In genomic region chr1:118136511-118136937, GRCh38 we compare ENCODE assay signal across 8 cellular contexts. TPM values are rescaled to one million over a fixed set of nuclear protein-coding genes. Genes with fewer than 3 reads are reported as not detected.
A peak's percentile ranks its signal among the peaks of the same experiment; 100 is the strongest.
DNase-seq lines count a peak whose midpoint lies in the region; ATAC-seq and TF ChIP-seq lines count a peak whose summit lies in the region.

No MANE protein-coding gene starts in this region.

- CTCF ChIA-PET in T-cell (lab: Charles Lee), result no interaction called here

- no peak overlapping the region for H3K4me3 Mint-ChIP-seq in T-cell

- H3K4me3 ChIP-seq in epithelial cell of esophagus (ENCODE audit: low read length), result no peak overlapping the region

- H3K9me3 Mint-ChIP-seq in T-cell, result peaks cover 0 to 13% (median 0%) of the 10 kb centered on the region in 3 donors

- no peaks in the 10 kb centered on the region for H3K36me3 Mint-ChIP-seq in T-cell

- no peak for TF ChIP-seq CTCF in epithelial cell of esophagus (IDR thresholded peaks at IDR 0.05; ENCODE audit: insufficient read depth, low read depth, low read length, missing control alignments)

- POLR2A ChIA-PET in T-cell (lab: Charles Lee), result no interaction called here

- DNase-seq in GM03348 (ENCODE audit: low spot score), result peak; percentile 71
- peak; percentile 83 for DNase-seq in epithelial cell of esophagus (ENCODE audit: low read depth)
- DNase-seq in stimulated activated CD8-positive, alpha-beta memory T cell treated with anti-CD3 and anti-CD28 coated beads, Interleukin-4, amount 100 ng/mL, for 48 hours, result peak; percentile 38
- DNase-seq in mucosa of gallbladder (ENCODE audit: low spot score), result no peak
- DNase-seq in T-cell, result no peak
- DNase-seq in NCI-H2107 (lab: John Stamatoyannopoulos, UW), result no peak

- peaks cover 0 to 3% (median 0%) of the 10 kb centered on the region in 3 donors for H3K4me1 Mint-ChIP-seq in T-cell

- peaks cover 7 to 34% of the 10 kb centered on the region in 2 donors for H3K27me3 Mint-ChIP-seq in T-cell

- no peak overlapping the region for H3K27ac Mint-ChIP-seq in T-cell

- ATAC-seq in GM21360 (IDR thresholded peaks at IDR 0.05; ENCODE audit: unreplicated experiment) (peak; percentile 100), HG03460 (IDR thresholded peaks at IDR 0.05; ENCODE audit: unreplicated experiment) (peak; percentile 100), T-cell (replicated peaks in 1 of 4) (no peak)

RNA-seq across cellular contexts. Expression of gene SPAG17, which starts 48.5 kb away (rescaled TPM):
- total RNA-seq in mucosa of gallbladder (2.7 TPM), T-cell (not detected)

Comparison
In these comparisons a context has a peak if more than half of its experiments do, and no peak if none do; other contexts are left out.
1. DNase-seq: peak in GM03348 (single experiment), epithelial cell of esophagus (single experiment) and stimulated activated CD8-positive, alpha-beta memory T cell treated with anti-CD3 and anti-CD28 coated beads, Interleukin-4, amount 100 ng/mL, for 48 hours (single experiment); none in mucosa of gallbladder (single experiment), T-cell (0 of 34) and NCI-H2107 (single experiment).
2. ATAC-seq: peak in GM21360 (single experiment) and HG03460 (single experiment); none in T-cell (0 of 4).